7 cellular contexts compared by ENCODE assay signal in genomic region chr10:50056654-50057053, GRCh38. TPM values are rescaled to one million over a fixed set of nuclear protein-coding genes. Genes with fewer than 3 reads are reported as not detected.
DNase-seq lines count a peak whose midpoint lies in the region; ATAC-seq, FAIRE-seq and TF ChIP-seq lines count a peak whose summit lies in the region.
"Not testable (repeated sequence)": the region's sequence is repeated elsewhere in the genome, so short reads cannot be mapped to it uniquely, and the experiment has no call there.

No MANE protein-coding gene starts in this region.

- CTCF ChIA-PET in Calu3 (lab: Charles Lee); HepG2 (lab: Yijun Ruan, JAX; ENCODE audit: low intra/inter-chr PET ratio, low total read pairs): not testable (repeated sequence)

- H3K27me3 Mint-ChIP-seq in Calu3 (ENCODE audit: unreplicated experiment) (peaks cover 28% of the 10 kb centered on the region), astrocyte (ENCODE audit: low read depth, unreplicated experiment) (peaks cover 21% of the 10 kb centered on the region)
- not testable (repeated sequence) for H3K27me3 Mint-ChIP-seq in glutamatergic neuron (ENCODE audit: unreplicated experiment)

- H3K27ac Mint-ChIP-seq in Calu3 (ENCODE audit: unreplicated experiment); astrocyte (ENCODE audit: unreplicated experiment); glutamatergic neuron (ENCODE audit: unreplicated experiment): not testable (repeated sequence)

- TF ChIP-seq CTCF in Calu3 (IDR thresholded peaks at IDR 0.05; ENCODE audit: unreplicated experiment); astrocyte (IDR thresholded peaks at IDR 0.05; ENCODE audit: insufficient read depth, low read depth, low read length); glutamatergic neuron (IDR thresholded peaks at IDR 0.05; ENCODE audit: partially characterized antibody, unreplicated experiment); hepatocyte (IDR thresholded peaks at IDR 0.05; ENCODE audit: poor library complexity); HepG2 (CRISPR knock-in tag; IDR thresholded peaks at IDR 0.05): not testable (repeated sequence)

- not testable (repeated sequence) for H3K4me1 Mint-ChIP-seq in Calu3 (ENCODE audit: low read depth, unreplicated experiment); astrocyte (ENCODE audit: low read depth, unreplicated experiment)
- peaks cover 34% of the 10 kb centered on the region for H3K4me1 Mint-ChIP-seq in glutamatergic neuron (ENCODE audit: low read depth, unreplicated experiment)

- not testable (repeated sequence) for H3K27ac ChIP-seq in astrocyte (ENCODE audit: low read depth, low read length); HepG2 (ENCODE audit: extremely low read length, insufficient read depth, low read length); small intestine (ENCODE audit: low read depth in 1 of 2, low read length in 1 of 2)
- H3K27ac ChIP-seq in hepatocyte = peak overlapping the region; percentile 80

- H3K36me3 ChIP-seq in astrocyte (ENCODE audit: insufficient read depth, low read length); hepatocyte (replicated peaks; ENCODE audit: insufficient read depth, low read depth); HepG2 (replicated peaks in 1 of 2; ENCODE audit: control insufficient read depth in 1 of 2, insufficient read depth in 2 of 2, low read length in 2 of 2); small intestine (ENCODE audit: control insufficient read depth in 2 of 2, insufficient read depth in 2 of 2, low read length in 2 of 2): not testable (repeated sequence)

- TF ChIP-seq RAD21 in HepG2 (CRISPR knock-in tag; IDR thresholded peaks at IDR 0.05) = not testable (repeated sequence)

- H3K9me3 Mint-ChIP-seq in Calu3 (ENCODE audit: low read depth, unreplicated experiment); astrocyte (ENCODE audit: unreplicated experiment); glutamatergic neuron (ENCODE audit: unreplicated experiment): not testable (repeated sequence)

- BruUV-seq in Calu3 (replicated peaks; lab: Mats Ljungman, UMichigan); HepG2 (replicated peaks; lab: Mats Ljungman, UMichigan): not testable (repeated sequence)

- not testable (repeated sequence) for H3K27me3 ChIP-seq in astrocyte (ENCODE audit: insufficient read depth, low read length); hepatocyte; HepG2 (ENCODE audit: control insufficient read depth in 1 of 2, insufficient read depth in 2 of 2, low read length in 2 of 2); small intestine (ENCODE audit: control insufficient read depth in 2 of 2, insufficient read depth in 2 of 2, low read length in 2 of 2)

- not testable (repeated sequence) for H3K4me3 ChIP-seq in astrocyte (ENCODE audit: insufficient read depth, low read depth, low read length); hepatocyte; HepG2 (replicated peaks in 1 of 3; ENCODE audit: insufficient read depth in 1 of 3, low read depth in 2 of 3, low read length in 3 of 3); small intestine (ENCODE audit: low read depth in 1 of 2, low read length in 2 of 2)

- H3K4me3 Mint-ChIP-seq in Calu3 (ENCODE audit: low read depth, unreplicated experiment) = peak overlapping the region; percentile 29
- H3K4me3 Mint-ChIP-seq in astrocyte (ENCODE audit: unreplicated experiment) = not testable (repeated sequence)
- peak overlapping the region; percentile 3 for H3K4me3 Mint-ChIP-seq in glutamatergic neuron (ENCODE audit: unreplicated experiment)

- in situ Hi-C loops in HepG2 (cut with HindIII; ENCODE audit: extremely low pct_ligation_motif_present, low pct_unique_long_range_greater_than_20kb) = not testable (repeated sequence)

- TF ChIP-seq EP300 in HepG2 (IDR thresholded peaks at IDR 0.05; ENCODE audit: low read depth in 2 of 2, low read length in 2 of 2); HepG2 (CRISPR knock-in tag; IDR thresholded peaks at IDR 0.05; ENCODE audit: borderline replicate concordance): not testable (repeated sequence)

- H3K4me1 ChIP-seq in astrocyte (ENCODE audit: insufficient read depth, low read length) = peaks cover 11% of the 10 kb centered on the region
- H3K4me1 ChIP-seq in hepatocyte (ENCODE audit: insufficient read depth); small intestine (ENCODE audit: control insufficient read depth in 2 of 2, insufficient read depth in 1 of 2, low read depth in 1 of 2, low read length in 1 of 2): not testable (repeated sequence)
- H3K4me1 ChIP-seq in HepG2 (ENCODE audit: insufficient read depth, low read length) = peaks cover 53% of the 10 kb centered on the region

- not testable (repeated sequence) for H4K20me1 ChIP-seq in astrocyte (ENCODE audit: insufficient read depth, low read length); hepatocyte (ENCODE audit: insufficient read depth, poor library complexity, severe bottlenecking); HepG2 (ENCODE audit: insufficient read depth, low read length)

- not testable (repeated sequence) for FAIRE-seq in astrocyte (lab: Jason Lieb, UNC); HepG2 (lab: Jason Lieb, UNC); small intestine (lab: Jason Lieb, UNC)

- ATAC-seq in HepG2 = peak; percentile 21; the same call in 1 of the 3 replicates

- intact Hi-C loops in Calu3 (cut with micrococcal nuclease; ENCODE audit: unreplicated experiment); HepG2 (cut with micrococcal nuclease; ENCODE audit: unreplicated experiment): not testable (repeated sequence)

- H3K9me2 ChIP-seq in hepatocyte (replicated peaks; ENCODE audit: insufficient read depth) = not testable (repeated sequence)

- POLR2A ChIA-PET in HepG2 (lab: Yijun Ruan, JAX) = not testable (repeated sequence)

- not testable (repeated sequence) for H3K36me3 Mint-ChIP-seq in Calu3 (ENCODE audit: insufficient read depth, unreplicated experiment); astrocyte (ENCODE audit: low read depth, unreplicated experiment); glutamatergic neuron (ENCODE audit: unreplicated experiment)

- DNase-seq in Calu3; glutamatergic neuron; HepG2 (ENCODE audit: low spot score): not testable (repeated sequence)
- DNase-seq in astrocyte (ENCODE audit: low read depth) (peak; percentile 50), hepatocyte (ENCODE audit: low spot score) (peak; percentile 8), mucosa of gallbladder (ENCODE audit: low spot score) (peak; percentile 10), small intestine (peak; percentile 56)

- not testable (repeated sequence) for H3K4me2 ChIP-seq in astrocyte (ENCODE audit: low read length); hepatocyte
- H3K4me2 ChIP-seq in HepG2 (ENCODE audit: low read depth, low read length) = peak overlapping the region; percentile 53

- H3K9ac ChIP-seq in astrocyte (ENCODE audit: low read length); HepG2 (ENCODE audit: insufficient read depth, low read depth, low read length): not testable (repeated sequence)

- not testable (repeated sequence) for H2AFZ ChIP-seq in astrocyte (ENCODE audit: low read depth, low read length); hepatocyte; HepG2 (ENCODE audit: low read length)

- H3K9me3 ChIP-seq in astrocyte (ENCODE audit: insufficient read depth, low read depth, low read length); hepatocyte (ENCODE audit: low read depth); HepG2 (ENCODE audit: low read length); small intestine (ENCODE audit: control insufficient read depth, low read depth): not testable (repeated sequence)

- 58% methylated on average over 8 of the region's 8 CpGs for WGBS in hepatocyte (ENCODE audit: low lambda C conversion rate, missing lambda C conversion rate)
- WGBS in HepG2 (ENCODE audit: low lambda C conversion rate) = 9% methylated on average over 8 of the region's 8 CpGs
- 8 to 58% (median 38%) methylated on average over 8 of the region's 8 CpGs for WGBS in small intestine, 3 donors

- TF ChIP-seq POLR2A in HepG2 (IDR thresholded peaks at IDR 0.05; ENCODE audit: insufficient read depth in 1 of 2, low read depth in 2 of 2, low read length in 2 of 2) = not testable (repeated sequence)

- not testable (repeated sequence) for H3K79me2 ChIP-seq in astrocyte (ENCODE audit: insufficient read depth, low read length); hepatocyte; HepG2 (ENCODE audit: insufficient read depth, low read length)

RNA-seq across cellular contexts. Expression of gene WASHC2A, which starts 11.1 kb away (rescaled TPM):
- 24.5 and 32.8 TPM in 2 replicates for total RNA-seq in Calu3 (2022)
- 40.7 and 41.2 TPM in 2 replicates for total RNA-seq in astrocyte
- total RNA-seq in glutamatergic neuron (ENCODE audit: unreplicated experiment) = 58.5 TPM
- 31.9 and 36.7 TPM in 2 replicates for total RNA-seq in hepatocyte
- polyA plus RNA-seq in hepatocyte = 25.9 and 35.5 TPM in 2 replicates
- 29.6 and 42.1 TPM in 2 replicates for total RNA-seq in HepG2 (2016; rRNA removed; fragmentation: Illumina TruSeq; extraction: Trizol)
- total RNA-seq in HepG2 (2016; cell fraction: cytosol; rRNA removed; fragmentation: Illumina TruSeq; extraction: Trizol; ENCODE audit: low read depth) = 6.6 and 7.1 TPM in 2 replicates
- 29.5 and 35.8 TPM in 2 replicates for total RNA-seq in HepG2 (2016; cell fraction: insoluble cytoplasmic fraction; rRNA removed; fragmentation: Illumina TruSeq; extraction: Trizol)
- 8.1 and 9.6 TPM in 2 replicates for total RNA-seq in HepG2 (2016; cell fraction: membrane; rRNA removed; fragmentation: Illumina TruSeq; extraction: Trizol)
- total RNA-seq in HepG2 (2016; cell fraction: nucleus; rRNA removed; fragmentation: Illumina TruSeq; extraction: Trizol) = 36.6 and 38.6 TPM in 2 replicates
- polyA plus RNA-seq in HepG2 (2011; rRNA removed) = 20.7 and 22.8 TPM in 2 replicates
- 10.4 and 11.2 TPM in 2 replicates for polyA plus RNA-seq in HepG2 (2011; cell fraction: cytosol; rRNA removed)
- 42.6 and 48.6 TPM in 2 replicates for polyA plus RNA-seq in HepG2 (2011; cell fraction: nucleus; rRNA removed)
- 19.8 and 20.5 TPM in 2 replicates for polyA plus RNA-seq in HepG2 (2012)
- polyA plus RNA-seq in HepG2 (2016; cell fraction: cytosol; fragmentation: Illumina TruSeq; extraction: Trizol; ENCODE audit: low read depth) = 1.4 and 1.9 TPM in 2 replicates
- polyA plus RNA-seq in HepG2 (2016; cell fraction: insoluble cytoplasmic fraction; fragmentation: Illumina TruSeq; extraction: Trizol; ENCODE audit: low read depth) = 29.3 and 32.5 TPM in 2 replicates
- polyA plus RNA-seq in HepG2 (2016; cell fraction: membrane; fragmentation: Illumina TruSeq; extraction: Trizol; ENCODE audit: low read depth) = 3.3 and 3.5 TPM in 2 replicates
- 61.7 and 65.9 TPM in 2 replicates for polyA plus RNA-seq in HepG2 (2016; cell fraction: nucleus; fragmentation: Illumina TruSeq; extraction: Trizol; ENCODE audit: insufficient read depth, low read depth)
- polyA minus RNA-seq in HepG2 (2011; rRNA and poly(A)+ RNA removed; ENCODE audit: low replicate concordance) = 9.0 and 15.5 TPM in 2 replicates
- polyA minus RNA-seq in HepG2 (2011; cell fraction: cytosol; rRNA and poly(A)+ RNA removed) = 14.3 and 17.2 TPM in 2 replicates
- polyA minus RNA-seq in HepG2 (2011; cell fraction: nucleus; rRNA and poly(A)+ RNA removed) = 54.2 and 74.1 TPM in 2 replicates
- 38.8 TPM for total RNA-seq in mucosa of gallbladder
- polyA plus RNA-seq in small intestine = 10 to 100 TPM; 15.1 to 20.4 (median 20.2) TPM
